1 cellular context compared by ENCODE assay signal in the genomic region with DNA sequence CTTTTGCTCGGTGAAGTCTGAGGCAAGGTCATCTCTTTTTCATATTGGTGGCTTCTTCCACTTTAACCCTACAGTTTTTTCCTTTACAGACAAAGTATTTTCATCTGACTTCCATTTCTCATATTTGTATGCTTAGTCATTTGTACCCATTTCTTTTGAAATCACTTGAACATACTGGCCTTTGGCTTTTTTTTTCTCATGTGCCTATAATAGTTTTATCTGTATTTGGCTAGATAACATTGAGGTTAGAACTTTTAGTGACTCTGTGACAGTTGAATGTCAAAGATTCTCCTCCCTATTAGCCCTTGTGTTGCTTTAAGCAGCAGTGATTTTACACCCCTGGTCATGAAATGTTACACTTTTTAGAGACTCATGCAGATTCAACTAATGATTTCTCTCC.
TF ChIP-seq lines count a peak whose summit lies in the region.

No MANE protein-coding gene starts in this region.

TF ChIP-seq in GM12878, 131 proteins besides CTCF, POLR2A, EP300 and RAD21:
- TF ChIP-seq FOXM1 (IDR thresholded peaks at IDR 0.05; ENCODE audit: low read depth, low read length): 0 out of 2 replicates have a peak, but pooled peaks have one; percentile 21
- TF ChIP-seq JUNB (IDR thresholded peaks at IDR 0.05): peak; percentile 43; the same call in 1 of the 2 replicates
- TF ChIP-seq IKZF2 (IDR thresholded peaks at IDR 0.05): 0 out of 4 replicates have a peak, but pooled peaks of 1 of the 2 experiments have one; percentile 17
- no peak for TF ChIP-seq ZSCAN29 (IDR thresholded peaks at IDR 0.05)
- 0 out of 2 replicates have a peak, but pooled peaks have one; percentile 8 for TF ChIP-seq ZNF384 (IDR thresholded peaks at IDR 0.05; ENCODE audit: borderline replicate concordance, low read depth, low read length)
